In the genomic region with DNA sequence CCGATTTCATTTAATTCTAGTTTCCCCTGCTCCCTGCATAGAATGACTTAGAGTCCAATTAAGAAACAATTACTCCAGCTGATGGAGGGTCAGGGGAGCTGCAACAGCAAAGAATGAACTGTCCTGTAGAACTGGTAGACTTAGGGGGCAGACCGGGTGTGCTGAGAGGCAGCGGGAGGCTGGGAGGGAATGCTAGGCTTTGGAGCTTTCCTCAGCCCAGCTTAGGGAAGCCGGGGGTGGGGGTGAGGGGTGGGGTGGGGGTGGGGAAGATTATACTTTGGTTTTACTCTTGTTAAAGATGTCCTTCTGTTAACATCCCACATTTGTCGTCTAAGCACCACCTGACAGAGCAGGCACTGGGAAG, we compare ENCODE assay signal across 12 cellular contexts.
DNase-seq lines count a peak whose midpoint lies in the region; ATAC-seq, FAIRE-seq and TF ChIP-seq lines count a peak whose summit lies in the region.
"Had no signal": no experiment of that assay in that cellular context is flagged by ENCODE, and none has a peak within 500 bp of the region (broad histone marks: within the 10 kb centered on the region; RNA-seq: fewer than 3 reads in every experiment).

No MANE protein-coding gene starts in this region.

- TF ChIP-seq POLR2A in suprapubic skin (IDR thresholded peaks at IDR 0.05): no peak

- no peak for FAIRE-seq in astrocyte (lab: Jason Lieb, UNC)

- no peak overlapping the region for H2BK5ac ChIP-seq in mesendoderm (ENCODE audit: low read length)

- H2BK120ac ChIP-seq in mesendoderm (ENCODE audit: low read depth, low read length): no peak overlapping the region

- peaks cover 2% of the 10 kb centered on the region; the same call in 1 of the 2 replicates for H3K9me3 ChIP-seq in BE2C
- H3K9me3 ChIP-seq in astrocyte (ENCODE audit: insufficient read depth, low read depth, low read length): no peaks in the 10 kb centered on the region
- H3K9me3 ChIP-seq in suprapubic skin: no peaks in the 10 kb centered on the region
- H3K9me3 ChIP-seq in SJCRH30 (replicated peaks): no peaks in the 10 kb centered on the region
- H3K9me3 ChIP-seq: MG63 had no signal

- no peaks in the 10 kb centered on the region for H3K36me3 ChIP-seq in BE2C
- no peaks in the 10 kb centered on the region for H3K36me3 ChIP-seq in astrocyte (ENCODE audit: insufficient read depth, low read length)
- no peaks in the 10 kb centered on the region for H3K36me3 ChIP-seq in mesendoderm (ENCODE audit: control insufficient read depth, insufficient read depth, low read length)
- no peaks in the 10 kb centered on the region for H3K36me3 ChIP-seq in suprapubic skin
- no peaks in the 10 kb centered on the region for H3K36me3 ChIP-seq in SJCRH30
- H3K36me3 ChIP-seq: heart right ventricle, MG63 had no signal

- no peak for TF ChIP-seq EP300 in suprapubic skin (IDR thresholded peaks at IDR 0.05)

- no peak overlapping the region for H3K23ac ChIP-seq in mesendoderm (ENCODE audit: low read length)

- H3K36me3 Mint-ChIP-seq in HFFc6 (ENCODE audit: low read depth): no peaks in the 10 kb centered on the region
- H3K36me3 Mint-ChIP-seq in astrocyte (ENCODE audit: low read depth, unreplicated experiment): no peaks in the 10 kb centered on the region

- H3K27me3 Mint-ChIP-seq in HFFc6 (ENCODE audit: insufficient read depth) (peaks cover 2% of the 10 kb centered on the region; the same call in 1 of the 2 replicates), astrocyte (ENCODE audit: low read depth, unreplicated experiment) (peaks cover 38% of the 10 kb centered on the region)

- peak overlapping the region; percentile 77 for H3K4me2 ChIP-seq in astrocyte (ENCODE audit: low read length)
- H3K4me2 ChIP-seq in mesendoderm (ENCODE audit: low read length): no peak overlapping the region

- H3K9ac ChIP-seq in astrocyte (ENCODE audit: low read length): peak overlapping the region; percentile 30
- no peak overlapping the region for H3K9ac ChIP-seq in mesendoderm (ENCODE audit: low read length)

- H4K5ac ChIP-seq in mesendoderm (ENCODE audit: low read length): no peak overlapping the region

- TF ChIP-seq CTCF in BE2C (IDR thresholded peaks at IDR 0.05; ENCODE audit: low read depth, low read length): no peak
- TF ChIP-seq CTCF in HFFc6 (IDR thresholded peaks at IDR 0.05): no peak
- TF ChIP-seq CTCF in astrocyte (IDR thresholded peaks at IDR 0.05; ENCODE audit: insufficient read depth, low read depth, low read length): no peak
- no peak for TF ChIP-seq CTCF in suprapubic skin (IDR thresholded peaks at IDR 0.05)

- H3K27ac Mint-ChIP-seq in HFFc6 (no peak overlapping the region), astrocyte (ENCODE audit: unreplicated experiment) (no peak overlapping the region)
- H3K27ac Mint-ChIP-seq: CD4-positive, alpha-beta T cell; memory B cell had no signal

- no peak for ATAC-seq in HG03135 (IDR thresholded peaks at IDR 0.05; ENCODE audit: unreplicated experiment)

- no peaks in the 10 kb centered on the region for H3K79me1 ChIP-seq in mesendoderm (ENCODE audit: low read length)

- no peak overlapping the region for H2AFZ ChIP-seq in astrocyte (ENCODE audit: low read depth, low read length)

- H3K18ac ChIP-seq in mesendoderm (ENCODE audit: low read length): no peak overlapping the region

- WGBS in mesendoderm (ENCODE audit: extremely low coverage, insufficient coverage, low lambda C conversion rate): no CpG with 5 or more reads among the region's 5 CpGs
- 6% methylated on average over 5 of the region's 5 CpGs for whole genome bisulfite sequencing in suprapubic skin

- H3K4me1 Mint-ChIP-seq in HFFc6 (ENCODE audit: low read depth): peaks cover 13% of the 10 kb centered on the region
- peaks cover 3% of the 10 kb centered on the region for H3K4me1 Mint-ChIP-seq in astrocyte (ENCODE audit: low read depth, unreplicated experiment)

- no peak overlapping the region for H4K8ac ChIP-seq in mesendoderm (ENCODE audit: low read depth, low read length)

- no peaks in the 10 kb centered on the region for H4K20me1 ChIP-seq in astrocyte (ENCODE audit: insufficient read depth, low read length)

- H3K27me3 ChIP-seq in BE2C (peaks cover 19% of the 10 kb centered on the region; the same call in 1 of the 2 replicates), astrocyte (ENCODE audit: insufficient read depth, low read length) (no peaks in the 10 kb centered on the region), mesendoderm (ENCODE audit: insufficient read depth, low read length, poor library complexity) (no peaks in the 10 kb centered on the region), suprapubic skin (peaks cover 59% of the 10 kb centered on the region), SJCRH30 (peaks cover 10% of the 10 kb centered on the region)
- H3K27me3 ChIP-seq: MG63 had no signal

- peak overlapping the region; percentile 25; the same call in 1 of the 2 replicates for H3K4me3 ChIP-seq in BE2C (ENCODE audit: low read depth, low read length)
- H3K4me3 ChIP-seq in astrocyte (ENCODE audit: insufficient read depth, low read depth, low read length): peak overlapping the region; percentile 9
- H3K4me3 ChIP-seq in mesendoderm (ENCODE audit: low read length): no peak overlapping the region
- no peak overlapping the region for H3K4me3 ChIP-seq in suprapubic skin
- H3K4me3 ChIP-seq in SJCRH30: no peak overlapping the region

- H3K56ac ChIP-seq in mesendoderm (ENCODE audit: low read length): no peak overlapping the region

- H2BK15ac ChIP-seq in mesendoderm (replicated peaks; ENCODE audit: low read depth): no peak overlapping the region

- H3K79me2 ChIP-seq in astrocyte (ENCODE audit: insufficient read depth, low read length) (no peaks in the 10 kb centered on the region), mesendoderm (ENCODE audit: control insufficient read depth, insufficient read depth, low read length) (no peaks in the 10 kb centered on the region)

- H3K27ac ChIP-seq in astrocyte (ENCODE audit: low read depth, low read length) (no peak overlapping the region), mesendoderm (ENCODE audit: low read depth, low read length) (no peak overlapping the region), suprapubic skin (no peak overlapping the region), SJCRH30 (no peak overlapping the region)
- H3K27ac ChIP-seq: heart right ventricle had no signal

- no peak for DNase-seq in BE2C
- DNase-seq in HFFc6: no peak
- no peak for DNase-seq in astrocyte (ENCODE audit: low read depth)
- peak; percentile 37 for DNase-seq in mesendoderm
- no peak for DNase-seq in suprapubic skin (ENCODE audit: low spot score in 2 of 2)
- no peak for DNase-seq in SJCRH30
- DNase-seq in AG08395 (ENCODE audit: low spot score): no peak

- no peaks in the 10 kb centered on the region for H3K9me3 Mint-ChIP-seq in HFFc6
- peaks cover 9% of the 10 kb centered on the region for H3K9me3 Mint-ChIP-seq in astrocyte (ENCODE audit: unreplicated experiment)
- H3K9me3 Mint-ChIP-seq: CD4-positive, alpha-beta T cell had no signal

- H3K4me3 Mint-ChIP-seq in HFFc6 (peak overlapping the region; percentile 85), astrocyte (ENCODE audit: unreplicated experiment) (peak overlapping the region; percentile 37)
- H3K4me3 Mint-ChIP-seq: CD4-positive, alpha-beta T cell; memory B cell had no signal

- H2AK5ac ChIP-seq in mesendoderm (ENCODE audit: low read length): no peak overlapping the region

- no peak overlapping the region for H3K4ac ChIP-seq in mesendoderm (ENCODE audit: low read depth, low read length)

- H3K4me1 ChIP-seq in BE2C (no peaks in the 10 kb centered on the region), astrocyte (ENCODE audit: insufficient read depth, low read length) (no peaks in the 10 kb centered on the region), mesendoderm (ENCODE audit: control insufficient read depth, low read depth, low read length) (peaks cover 6% of the 10 kb centered on the region), suprapubic skin (no peaks in the 10 kb centered on the region), SJCRH30 (no peaks in the 10 kb centered on the region)

Comparison
In these comparisons a context has a peak if more than half of its experiments do, and no peak if none do; other contexts are left out.
1. H3K4me3 ChIP-seq: peak in BE2C (single experiment) and astrocyte (single experiment); none in mesendoderm (single experiment), suprapubic skin (single experiment) and SJCRH30 (single experiment).